ENCODE assay signal across 8 cellular contexts in genomic region chr7:77759294-77759889, GRCh38. TPM values are rescaled to one million over a fixed set of nuclear protein-coding genes. Genes with fewer than 3 reads are reported as not detected.
A peak's percentile ranks its signal among the peaks of the same experiment; 100 is the strongest.
DNase-seq lines count a peak whose midpoint lies in the region; ATAC-seq, FAIRE-seq and TF ChIP-seq lines count a peak whose summit lies in the region.

No MANE protein-coding gene starts in this region.

- ATAC-seq in GM18498 (IDR thresholded peaks at IDR 0.05; ENCODE audit: unreplicated experiment), result no peak

- H3K9me3 Mint-ChIP-seq in activated T-helper 2 cell treated with anti-CD3 and anti-CD28 coated beads, Interferon-gamma antibody, Interleukin-2, Interleukin-4, amounts not matched to agents 10 μg/mL and 5 μg/mL and 100 μg/mL, durations not matched to agents 14 hours and 24 hours and 36 hours, result no peaks in the 10 kb centered on the region

- peak overlapping the region in 1 of 2 donors; percentile 13 for H3K27ac ChIP-seq in tibial artery

- H3K36me3 Mint-ChIP-seq in activated T-helper 2 cell treated with anti-CD3 and anti-CD28 coated beads, Interferon-gamma antibody, Interleukin-2, Interleukin-4, amounts not matched to agents 10 μg/mL and 5 μg/mL and 100 μg/mL, durations not matched to agents 14 hours and 24 hours and 36 hours (ENCODE audit: low read depth), result peaks cover 10% of the 10 kb centered on the region

- no peak overlapping the region for H3K4me3 Mint-ChIP-seq in activated T-helper 2 cell treated with anti-CD3 and anti-CD28 coated beads, Interferon-gamma antibody, Interleukin-2, Interleukin-4, amounts not matched to agents 10 μg/mL and 5 μg/mL and 100 μg/mL, durations not matched to agents 14 hours and 24 hours and 36 hours (ENCODE audit: low read depth)

- FAIRE-seq in RCC 7860 (lab: Jason Lieb, UNC), result peak; percentile 84

- no peak for TF ChIP-seq EP300 in Ishikawa (IDR thresholded peaks at IDR 0.05; ENCODE audit: borderline replicate concordance)

- H3K4me1 Mint-ChIP-seq in activated T-helper 2 cell treated with anti-CD3 and anti-CD28 coated beads, Interferon-gamma antibody, Interleukin-2, Interleukin-4, amounts not matched to agents 10 μg/mL and 5 μg/mL and 100 μg/mL, durations not matched to agents 14 hours and 24 hours and 36 hours (ENCODE audit: low read depth), result peaks cover 26% of the 10 kb centered on the region

- H3K4me3 ChIP-seq in fibroblast of villous mesenchyme (ENCODE audit: low read depth, low read length) (no peak overlapping the region), tibial artery (no peak overlapping the region)

- no peaks in the 10 kb centered on the region for H3K9me3 ChIP-seq in tibial artery

- peak; percentile 84 for DNase-seq in G401 (ENCODE audit: low spot score)
- DNase-seq in RCC 7860 (ENCODE audit: low spot score), result peak; percentile 48
- DNase-seq in activated T-helper 2 cell treated with anti-CD3 and anti-CD28 coated beads, Interferon-gamma antibody, Interleukin-2, Interleukin-4, amounts not matched to agents 10 μg/mL and 5 μg/mL and 100 μg/mL, durations not matched to agents 14 hours and 24 hours and 36 hours (ENCODE audit: low spot score), result peak; percentile 46
- peak; percentile 83 for DNase-seq in fibroblast of villous mesenchyme (ENCODE audit: low read depth)
- peak in 37 of 56 donors; percentile 1 to 83 (median 38) for DNase-seq in nucleus accumbens (lab: John Stamatoyannopoulos, UW)
- peak in 1 of 2 donors; percentile 66 for DNase-seq in tibial artery

- no peaks in the 10 kb centered on the region for H3K27me3 Mint-ChIP-seq in activated T-helper 2 cell treated with anti-CD3 and anti-CD28 coated beads, Interferon-gamma antibody, Interleukin-2, Interleukin-4, amounts not matched to agents 10 μg/mL and 5 μg/mL and 100 μg/mL, durations not matched to agents 14 hours and 24 hours and 36 hours (ENCODE audit: low read depth)

- TF ChIP-seq CTCF in fibroblast of villous mesenchyme (IDR thresholded peaks at IDR 0.05; ENCODE audit: insufficient read depth, low read depth, low read length), result peak; percentile 71
- peak; percentile 78 to 85 for TF ChIP-seq CTCF in tibial artery (IDR thresholded peaks at IDR 0.05)

- peak; percentile 85 for TF ChIP-seq RAD21 in Ishikawa (IDR thresholded peaks at IDR 0.05; ENCODE audit: low read depth)

- no peaks in the 10 kb centered on the region for H3K36me3 ChIP-seq in tibial artery

- no peaks in the 10 kb centered on the region for H3K27me3 ChIP-seq in tibial artery

- no peak overlapping the region for H3K27ac Mint-ChIP-seq in activated T-helper 2 cell treated with anti-CD3 and anti-CD28 coated beads, Interferon-gamma antibody, Interleukin-2, Interleukin-4, amounts not matched to agents 10 μg/mL and 5 μg/mL and 100 μg/mL, durations not matched to agents 14 hours and 24 hours and 36 hours

- peaks cover 0 to 34% (median 9%) of the 10 kb centered on the region in 4 donors for H3K4me1 ChIP-seq in tibial artery

- intact Hi-C loops in activated T-helper 2 cell treated with anti-CD3 and anti-CD28 coated beads, Interferon-gamma antibody, Interleukin-2, Interleukin-4, amounts not matched to agents 10 μg/mL and 5 μg/mL and 100 μg/mL, durations not matched to agents 14 hours and 24 hours and 36 hours (cut with micrococcal nuclease), result loop anchor here (1.0 to 5.0 kb wide), 4 partner anchors 38 to 108 kb away; partner anchors contain the start of genes PHTF2, RSBN1L and TMEM60
- intact Hi-C loops in tibial artery (cut with DNase I; ENCODE audit: low total_unique reads), result loop anchor here (5.0 kb wide), 1 partner anchor 102 kb away; no protein-coding TSS in a partner anchor

- in situ Hi-C loops in G401 (cut with HindIII; ENCODE audit: low sequenced_read_pairs), result no loop called here

TF ChIP-seq in Ishikawa, 13 proteins besides CTCF, POLR2A, EP300 and RAD21:
- TF ChIP-seq MAX (IDR thresholded peaks at IDR 0.05), result no peak
- TF ChIP-seq CEBPB (IDR thresholded peaks at IDR 0.05), result no peak
TF ChIP-seq in Ishikawa: peak in this region for 0.

RNA-seq across cellular contexts. Expression of gene TMEM60, which starts 38.8 kb away (rescaled TPM):
- total RNA-seq in G401 (2014; rRNA removed; shearing (Covaris generic)), result 7.6 and 13.9 TPM in 2 replicates
- total RNA-seq in activated T-helper 2 cell treated with anti-CD3 and anti-CD28 coated beads, Interferon-gamma antibody, Interleukin-2, Interleukin-4, amounts not matched to agents 10 μg/mL and 5 μg/mL and 100 μg/mL, durations not matched to agents 14 hours and 24 hours and 36 hours, result 11.5 and 11.6 TPM in 2 replicates
- 21.6 and 30.2 TPM in 2 replicates for total RNA-seq in fibroblast of villous mesenchyme

RNA-seq across cellular contexts. Expression of gene PHTF2, which starts 39.2 kb away (rescaled TPM):
- 7.0 and 7.1 TPM in 2 replicates for total RNA-seq in G401 (2014; rRNA removed; shearing (Covaris generic))
- 31.8 and 34.8 TPM in 2 replicates for total RNA-seq in activated T-helper 2 cell treated with anti-CD3 and anti-CD28 coated beads, Interferon-gamma antibody, Interleukin-2, Interleukin-4, amounts not matched to agents 10 μg/mL and 5 μg/mL and 100 μg/mL, durations not matched to agents 14 hours and 24 hours and 36 hours
- 81.2 and 119 TPM in 2 replicates for total RNA-seq in fibroblast of villous mesenchyme
